ENCODE assay signal across 8 cellular contexts in genomic region chr6:109381747-109382575, GRCh38. TPM values are rescaled to one million over a fixed set of nuclear protein-coding genes. Genes with fewer than 3 reads are reported as not detected.
DNase-seq lines count a peak whose midpoint lies in the region; ATAC-seq, FAIRE-seq and TF ChIP-seq lines count a peak whose summit lies in the region.

Gene CD164 (minus strand): TSS chr6:109382467. CDS start chr6:109382378, 89 bp downstream.

- TF ChIP-seq CTCF in Caco-2 (IDR thresholded peaks at IDR 0.05; ENCODE audit: insufficient read depth in 1 of 2, low read depth in 1 of 2, low read length in 1 of 2, severe bottlenecking in 1 of 2, unreplicated experiment in 1 of 2) (no peak), endodermal cell (conservative IDR thresholded peaks at IDR 0.05) (no peak), mesothelial cell of epicardium (IDR thresholded peaks at IDR 0.05; ENCODE audit: unreplicated experiment) (no peak)

- peak within 1 kb of the TSS; percentile 92 for H3K4me3 ChIP-seq in Caco-2 (ENCODE audit: low read depth, low read length)
- H3K4me3 ChIP-seq in NT2/D1 (ENCODE audit: insufficient read length, low read depth), result peak within 1 kb of the TSS; percentile 90
- peak within 1 kb of the TSS; percentile 97 for H3K4me3 ChIP-seq in endodermal cell (ENCODE audit: low read length)

- H3K27me3 Mint-ChIP-seq in Caco-2 (ENCODE audit: insufficient read depth, unreplicated experiment), result no peaks in the 10 kb centered on the region
- peaks cover 3% of the 10 kb centered on the region for H3K27me3 Mint-ChIP-seq in endodermal cell (ENCODE audit: insufficient read depth)
- H3K27me3 Mint-ChIP-seq in mesothelial cell of epicardium (ENCODE audit: low read depth), result peaks cover 1% of the 10 kb centered on the region

- H3K9me3 Mint-ChIP-seq in Caco-2 (ENCODE audit: unreplicated experiment) (no peaks in the 10 kb centered on the region), endodermal cell (no peaks in the 10 kb centered on the region), mesothelial cell of epicardium (no peaks in the 10 kb centered on the region)

- no peaks in the 10 kb centered on the region for H3K27me3 ChIP-seq in Caco-2 (replicated peaks; ENCODE audit: control insufficient read depth, insufficient read depth, low read length)
- H3K27me3 ChIP-seq in NT2/D1 (ENCODE audit: insufficient read depth, insufficient read length), result no peaks in the 10 kb centered on the region
- H3K27me3 ChIP-seq in endodermal cell (ENCODE audit: control insufficient read depth, insufficient read depth, low read length, poor library complexity, severe bottlenecking), result no peaks in the 10 kb centered on the region

- H3K27ac Mint-ChIP-seq in Caco-2 (ENCODE audit: unreplicated experiment) (peak within 1 kb of the TSS; percentile 99), endodermal cell (peak within 1 kb of the TSS; percentile 100), mesothelial cell of epicardium (peak within 1 kb of the TSS; percentile 100)

- peak; percentile 36 for ATAC-seq in GM21367 (IDR thresholded peaks at IDR 0.05; ENCODE audit: unreplicated experiment)

- H3K4me3 Mint-ChIP-seq in Caco-2 (ENCODE audit: unreplicated experiment) (peak within 1 kb of the TSS; percentile 97), endodermal cell (peak within 1 kb of the TSS; percentile 85), mesothelial cell of epicardium (peak within 1 kb of the TSS; percentile 92)

- H3K36me3 Mint-ChIP-seq in Caco-2 (ENCODE audit: insufficient read depth, unreplicated experiment), result peaks cover 42% of the 10 kb centered on the region
- peaks cover 17% of the 10 kb centered on the region for H3K36me3 Mint-ChIP-seq in endodermal cell (ENCODE audit: low read depth)
- peaks cover 10% of the 10 kb centered on the region for H3K36me3 Mint-ChIP-seq in mesothelial cell of epicardium

- H3K27ac ChIP-seq in endodermal cell (ENCODE audit: low read depth, low read length), result peak within 1 kb of the TSS; percentile 99

- BruUV-seq in Caco-2 (replicated peaks; lab: Mats Ljungman, UMichigan), result no TSS peak

- peak; percentile 93 to 95 for DNase-seq in Caco-2
- DNase-seq in HTR-8/SVneo (ENCODE audit: insufficient read length, low spot score), result peak; percentile 89
- peak; percentile 86 for DNase-seq in NT2/D1 (ENCODE audit: low read depth, low spot score)
- peak; percentile 80 for DNase-seq in activated CD8-positive, alpha-beta memory T cell treated with anti-CD3 and anti-CD28 coated beads, Interleukin-2, amount 50 U/mL, for 1 hour (ENCODE audit: extremely low read depth)
- DNase-seq in endodermal cell, result peak; percentile 97
- peak; percentile 93 to 96 for DNase-seq in mesothelial cell of epicardium (ENCODE audit: low spot score in 2 of 2, unreplicated experiment in 2 of 2)
- peak; percentile 88 to 89 for DNase-seq in stimulated activated CD8-positive, alpha-beta memory T cell treated with anti-CD3 and anti-CD28 coated beads, Interleukin-15, amount 100 ng/mL, for 4 hours (ENCODE audit: low read depth in 2 of 2)

- intact Hi-C loops in Caco-2 (cut with micrococcal nuclease; ENCODE audit: unreplicated experiment), result loop anchor here (2.0 to 5.0 kb wide), 3 partner anchors 59 to 131 kb away; partner anchors contain the start of genes PPIL6 and SMPD2

- POLR2A ChIA-PET in Caco-2 (lab: Charles Lee), result interaction anchor here (0.6 to 1.0 kb wide), 5 partner anchors 10 to 392 kb away, joined by 3 to 5 read pairs (median 5); partner anchors contain the start of genes CEP57L1 and SESN1

- CTCF ChIA-PET in Caco-2 (lab: Charles Lee), result interaction anchor here (3.3 to 4.1 kb wide), 2 partner anchors 194 to 287 kb away, joined by 13 to 26 read pairs; partner anchors contain the start of genes CEP57L1 and SESN1

- FAIRE-seq in HTR-8/SVneo (lab: Jason Lieb, UNC), result peak; percentile 38

- no peaks in the 10 kb centered on the region; the same call in 1 of the 2 replicates for H3K36me3 ChIP-seq in Caco-2 (ENCODE audit: control insufficient read depth, insufficient read depth, low read length)
- H3K36me3 ChIP-seq in NT2/D1 (ENCODE audit: insufficient read depth, insufficient read length, low read length), result peaks cover 27% of the 10 kb centered on the region
- peaks cover 20% of the 10 kb centered on the region for H3K36me3 ChIP-seq in endodermal cell (ENCODE audit: control insufficient read depth, insufficient read depth, low read length)

- peaks cover 22% of the 10 kb centered on the region for H3K4me1 ChIP-seq in Caco-2
- H3K4me1 ChIP-seq in NT2/D1 (ENCODE audit: insufficient read depth, insufficient read length), result no peaks in the 10 kb centered on the region
- H3K4me1 ChIP-seq in endodermal cell (ENCODE audit: control insufficient read depth, insufficient read depth, low read length), result peaks cover 10% of the 10 kb centered on the region

- H3K9ac ChIP-seq in NT2/D1 (ENCODE audit: insufficient read length, low read depth) (peak within 1 kb of the TSS; percentile 98), endodermal cell (ENCODE audit: extremely low read depth, low read length, poor library complexity, severe bottlenecking) (peak within 1 kb of the TSS; percentile 98)

- 0 to 1% methylated on average over 29 to 93 of the region's 93 CpGs for WGBS in endodermal cell (ENCODE audit: insufficient coverage in 1 of 2, insufficient read length in 1 of 2), 2 experiments

- no peaks in the 10 kb centered on the region for H3K9me3 ChIP-seq in Caco-2
- H3K9me3 ChIP-seq in NT2/D1 (ENCODE audit: insufficient read depth, low read length), result no peaks in the 10 kb centered on the region
- no peaks in the 10 kb centered on the region for H3K9me3 ChIP-seq in endodermal cell (ENCODE audit: control insufficient read depth, low read length)

- peaks cover 27% of the 10 kb centered on the region for H3K4me1 Mint-ChIP-seq in Caco-2 (ENCODE audit: low read depth, unreplicated experiment)
- peaks cover 38% of the 10 kb centered on the region for H3K4me1 Mint-ChIP-seq in endodermal cell
- peaks cover 33% of the 10 kb centered on the region for H3K4me1 Mint-ChIP-seq in mesothelial cell of epicardium

RNA-seq across cellular contexts. Expression of gene CD164, which starts in this region (rescaled TPM):
- total RNA-seq in Caco-2 (2022) (224 and 228 TPM in 2 replicates), endodermal cell (100 to 1,000 TPM; 120 to 126 TPM), mesothelial cell of epicardium (255 to 262 TPM (median 256 TPM) in 3 replicates)
- 74.8 TPM for polyA plus RNA-seq in endodermal cell (2013, experiment 1 of 2)
- polyA plus RNA-seq in endodermal cell (2013, experiment 2 of 2), result 74.6 TPM

Comparison
In these comparisons a context has a peak if more than half of its experiments do, and no peak if none do; other contexts are left out.
1. Peak in every context shown above with its lines: DNase-seq, ATAC-seq, H3K4me3 ChIP-seq and H3K27ac ChIP-seq.